36 cellular contexts compared by ENCODE assay signal in genomic region chr1:156924478-156925153, GRCh38. TPM values are rescaled to one million over a fixed set of nuclear protein-coding genes. Genes with fewer than 3 reads are reported as not detected.
DNase-seq lines count a peak whose midpoint lies in the region; ATAC-seq and TF ChIP-seq lines count a peak whose summit lies in the region.
"Had no signal": no experiment of that assay in that cellular context is flagged by ENCODE, and none has a peak within 500 bp of the region (broad histone marks: within the 10 kb centered on the region; RNA-seq: fewer than 3 reads in every experiment).

No MANE protein-coding gene starts in this region.

- ATAC-seq in Right ventricle myocardium superior (ENCODE audit: poor library complexity) (no peak), left ventricle myocardium superior (no peak), WTC11 (no peak)
- ATAC-seq: A549; activated CD4-positive, alpha-beta T cell treated with anti-CD3 and anti-CD28 coated beads for 36 hours; activated CD8-positive, alpha-beta T cell treated with anti-CD3 and anti-CD28 coated beads for 36 hours; esophagus mucosa; HCT116; stimulated activated naive CD8-positive, alpha-beta T cell treated with anti-CD3 and anti-CD28 coated beads, Interleukin-15, amount 100 ng/mL, for 72 hours had no signal

- POLR2A ChIA-PET in WTC11 (lab: Charles Lee), result interaction anchor here (0.7 to 1.2 kb wide), 3 partner anchors 11 to 231 kb away, joined by 3 to 4 read pairs (median 3); no protein-coding TSS in a partner anchor
- POLR2A ChIA-PET in GM10248 (lab: Yijun Ruan, JAX), result no interaction called here

- H3K27me3 Mint-ChIP-seq in WTC11 (ENCODE audit: low read depth), result peaks cover 100% of the 10 kb centered on the region

- no peak overlapping the region for H3K27ac Mint-ChIP-seq in WTC11
- H3K27ac Mint-ChIP-seq: activated CD4-positive, alpha-beta T cell treated with anti-CD3 and anti-CD28 coated beads for 36 hours; activated CD8-positive, alpha-beta T cell treated with anti-CD3 and anti-CD28 coated beads for 36 hours; activated T-helper 1 cell treated with anti-CD3 and anti-CD28 coated beads, Interleukin-12 subunit alpha, Interleukin-12 subunit beta, Interleukin-2, Interleukin-4 antibody, amounts not matched to agents 30 ng/mL and 10 ng/mL and 1 ng/mL, durations not matched to agents 14 hours and 24 hours and 36 hours; CD4-positive, alpha-beta memory T cell; dendritic cell treated with granulocyte-macrophage colony-stimulating factor and Interleukin-4, amounts not matched to agents 40 ng/mL and 50 ng/mL, for 4 days; progenitor cell of endocrine pancreas; stimulated activated naive CD8-positive, alpha-beta T cell treated with anti-CD3 and anti-CD28 coated beads, Interleukin-15, amount 100 ng/mL, for 72 hours; T-helper 2 cell treated with Interferon-gamma antibody and Interleukin-4, amounts not matched to agents 5 μg/mL and 100 μg/mL, for 36 hours had no signal

- H3K36me3 Mint-ChIP-seq in WTC11, result no peaks in the 10 kb centered on the region
- H3K36me3 Mint-ChIP-seq: CD4-positive, alpha-beta memory T cell had no signal

- no peak overlapping the region for H3K23ac ChIP-seq in trophoblast cell (ENCODE audit: low read length)
- H3K23ac ChIP-seq in mesenchymal stem cell (ENCODE audit: low read length in 2 of 2), result no peak overlapping the region

- H4K91ac ChIP-seq in trophoblast cell (ENCODE audit: low read depth, low read length), result no peak overlapping the region
- H4K91ac ChIP-seq in mesenchymal stem cell (ENCODE audit: low read length), result no peak overlapping the region

- H4K8ac ChIP-seq in trophoblast cell (ENCODE audit: low read depth, low read length) (no peak overlapping the region), mesenchymal stem cell (ENCODE audit: low read length) (no peak overlapping the region)

- H3K36me3 ChIP-seq in trophoblast cell (ENCODE audit: control insufficient read depth in 1 of 2, insufficient read depth in 2 of 2, low read length in 2 of 2), result no peaks in the 10 kb centered on the region
- H3K36me3 ChIP-seq in mesenchymal stem cell (ENCODE audit: control insufficient read depth in 1 of 2, insufficient read depth in 2 of 2, low read depth in 1 of 2, low read length in 2 of 2), result no peaks in the 10 kb centered on the region
- H3K36me3 ChIP-seq: adrenal gland, Peyer's patch, spleen, vagina had no signal

- DNase-seq in Right ventricle myocardium superior, result peak; percentile 21
- no peak for DNase-seq in left ventricle myocardium superior
- DNase-seq in WTC11 (ENCODE audit: low spot score), result no peak
- no peak for DNase-seq in trophoblast cell
- no peak for DNase-seq in mesenchymal stem cell
- no peak for DNase-seq in GM10248 (ENCODE audit: extremely low spot score)
- no peak for DNase-seq in DMS53 (lab: John Stamatoyannopoulos, UW)
- DNase-seq: activated CD4-positive, alpha-beta T cell treated with anti-CD3 and anti-CD28 coated beads for 36 hours; activated CD8-positive, alpha-beta memory T cell treated with anti-CD3 and anti-CD28 coated beads, Interleukin-2, amount 50 U/mL, for 48 hours; activated CD8-positive, alpha-beta T cell treated with anti-CD3 and anti-CD28 coated beads for 36 hours; activated naive CD4-positive, alpha-beta T cell treated with Interleukin-2 at 50 U/mL for 16 hours; adrenal gland; CD4-positive, alpha-beta memory T cell; glutamatergic neuron; NCI-H1092 treated with DMSO at 0.1 percent for 48 hours; NCI-H1930; NCI-H2171 treated with DMSO at 0.1 percent for 48 hours; NCI-H510A treated with DMSO at 0.1 percent for 48 hours; Peyer's patch; SIG-M5; spleen; stimulated activated CD4-positive, alpha-beta T cell treated with anti-CD3 and anti-CD28 coated beads, Interleukin-2, amount 100 ng/mL, for 24 hours; stimulated activated naive CD8-positive, alpha-beta T cell treated with anti-CD3 and anti-CD28 coated beads, Interleukin-15, amount 100 ng/mL, for 72 hours had no signal

- H3K14ac ChIP-seq in trophoblast cell (ENCODE audit: low read length), result no peak overlapping the region
- peak overlapping the region in 1 of 2 experiments; percentile 49 for H3K14ac ChIP-seq in mesenchymal stem cell (ENCODE audit: low read length in 2 of 2)

- no peaks in the 10 kb centered on the region for H3K79me2 ChIP-seq in trophoblast cell (ENCODE audit: control insufficient read depth, insufficient read depth, low read length, poor library complexity)

- H3K4ac ChIP-seq in trophoblast cell (ENCODE audit: low read depth, low read length), result no peak overlapping the region
- H3K4ac ChIP-seq in mesenchymal stem cell (ENCODE audit: low read depth in 1 of 2, low read length in 2 of 2), result no peak overlapping the region

- H3K27me3 ChIP-seq in trophoblast cell (ENCODE audit: insufficient read depth, low read length), result peaks cover 68% of the 10 kb centered on the region
- H3K27me3 ChIP-seq in mesenchymal stem cell (ENCODE audit: control insufficient read depth in 1 of 2, insufficient read depth in 1 of 2, low read length in 2 of 2), result peaks cover 83 to 86% of the 10 kb centered on the region in 2 experiments

- intact Hi-C loops in Right ventricle myocardium superior (cut with DNase I) (loop anchor here (5.0 kb wide), 1 partner anchor 32 kb away; the partner anchor contains the start of gene PEAR1), left ventricle myocardium superior (cut with micrococcal nuclease) (no loop called here)

- H2BK5ac ChIP-seq in trophoblast cell (ENCODE audit: low read depth, low read length, poor library complexity) (no peak overlapping the region), mesenchymal stem cell (ENCODE audit: low read depth, low read length, poor library complexity, severe bottlenecking) (no peak overlapping the region)

- peak overlapping the region; percentile 72 for H3K4me3 Mint-ChIP-seq in WTC11
- H3K4me3 Mint-ChIP-seq: activated CD4-positive, alpha-beta T cell treated with anti-CD3 and anti-CD28 coated beads for 36 hours; activated CD8-positive, alpha-beta T cell treated with anti-CD3 and anti-CD28 coated beads for 36 hours; activated T-helper 1 cell treated with anti-CD3 and anti-CD28 coated beads, Interleukin-12 subunit alpha, Interleukin-12 subunit beta, Interleukin-2, Interleukin-4 antibody, amounts not matched to agents 30 ng/mL and 10 ng/mL and 1 ng/mL, durations not matched to agents 14 hours and 24 hours and 36 hours; central memory CD8-positive, alpha-beta T cell; dendritic cell treated with granulocyte-macrophage colony-stimulating factor and Interleukin-4, amounts not matched to agents 40 ng/mL and 50 ng/mL, for 4 days; T-helper 2 cell treated with Interferon-gamma antibody and Interleukin-4, amounts not matched to agents 5 μg/mL and 100 μg/mL, for 36 hours had no signal

- H2AFZ ChIP-seq in trophoblast cell (ENCODE audit: insufficient read depth, low read length, poor library complexity), result no peak overlapping the region
- no peak overlapping the region for H2AFZ ChIP-seq in mesenchymal stem cell (ENCODE audit: low read depth, low read length)

- H2BK12ac ChIP-seq in trophoblast cell (ENCODE audit: low read length) (no peak overlapping the region), mesenchymal stem cell (ENCODE audit: low read length in 2 of 2) (no peak overlapping the region)

- peak overlapping the region; percentile 47 for H3K4me3 ChIP-seq in iPS-18c (ENCODE audit: insufficient read depth, low read depth, low read length)
- H3K4me3 ChIP-seq in trophoblast cell (ENCODE audit: low read depth, low read length), result no peak overlapping the region
- H3K4me3 ChIP-seq in mesenchymal stem cell (ENCODE audit: insufficient read depth in 1 of 2, low read depth in 1 of 2, low read length in 2 of 2), result no peak overlapping the region
- H3K4me3 ChIP-seq: A549, vagina had no signal

- CTCF ChIA-PET in WTC11 (lab: Charles Lee) (interaction anchor here (0.8 to 11.9 kb wide), 28 partner anchors 10 to 300 kb away, joined by 3 to 233 read pairs (median 6); partner anchors contain the start of genes CRABP2, HDGF, INSRR and NTRK1), GM10248 (lab: Yijun Ruan, JAX) (interaction anchor here (1.1 to 3.2 kb wide), 3 partner anchors 14 to 65 kb away, joined by 3 to 13 read pairs (median 7); partner anchors contain the start of gene NTRK1)

- H3K9ac ChIP-seq in trophoblast cell (ENCODE audit: low read length), result no peak overlapping the region
- H3K9ac ChIP-seq in mesenchymal stem cell (ENCODE audit: low read length), result no peak overlapping the region

- H3K9me3 Mint-ChIP-seq in WTC11, result no peaks in the 10 kb centered on the region
- H3K9me3 Mint-ChIP-seq: activated CD8-positive, alpha-beta T cell treated with anti-CD3 and anti-CD28 coated beads for 36 hours; activated T-helper 1 cell treated with anti-CD3 and anti-CD28 coated beads, Interleukin-12 subunit alpha, Interleukin-12 subunit beta, Interleukin-2, Interleukin-4 antibody, amounts not matched to agents 30 ng/mL and 10 ng/mL and 1 ng/mL, durations not matched to agents 14 hours and 24 hours and 36 hours; central memory CD8-positive, alpha-beta T cell; dendritic cell treated with granulocyte-macrophage colony-stimulating factor and Interleukin-4, amounts not matched to agents 40 ng/mL and 50 ng/mL, for 4 days; stimulated activated naive CD8-positive, alpha-beta T cell treated with anti-CD3 and anti-CD28 coated beads, Interleukin-15, amount 100 ng/mL, for 72 hours; T-helper 2 cell treated with Interferon-gamma antibody and Interleukin-4, amounts not matched to agents 5 μg/mL and 100 μg/mL, for 36 hours had no signal

- H3K4me1 ChIP-seq in trophoblast cell (ENCODE audit: control insufficient read depth in 1 of 2, insufficient read depth in 2 of 2, low read length in 2 of 2) (peaks cover 11% of the 10 kb centered on the region in 2 experiments), mesenchymal stem cell (ENCODE audit: control insufficient read depth, insufficient read depth, low read depth, low read length) (peaks cover 32% of the 10 kb centered on the region)

- no peak overlapping the region for H4K12ac ChIP-seq in trophoblast cell (ENCODE audit: low read depth, low read length)

- H3K4me2 ChIP-seq in trophoblast cell (ENCODE audit: low read length) (peak overlapping the region; percentile 22), mesenchymal stem cell (ENCODE audit: low read length, poor library complexity, severe bottlenecking) (no peak overlapping the region)
- H3K4me2 ChIP-seq: A549 had no signal

- peaks cover 25% of the 10 kb centered on the region for H3K4me1 Mint-ChIP-seq in WTC11

- H2AK5ac ChIP-seq in trophoblast cell (ENCODE audit: low read length) (no peak overlapping the region), mesenchymal stem cell (ENCODE audit: low read length, severe bottlenecking) (no peak overlapping the region)

- no peak overlapping the region for H2BK15ac ChIP-seq in mesenchymal stem cell (ENCODE audit: low read depth, poor library complexity, severe bottlenecking)

- H3K9me3 ChIP-seq in iPS-18c (ENCODE audit: control insufficient read depth, insufficient read depth, low read length) (peaks cover 2% of the 10 kb centered on the region), trophoblast cell (ENCODE audit: insufficient read depth, low read depth, low read length) (peaks cover 4% of the 10 kb centered on the region), mesenchymal stem cell (ENCODE audit: control insufficient read depth, low read length) (no peaks in the 10 kb centered on the region)
- H3K9me3 ChIP-seq: A549, adrenal gland, Peyer's patch, spleen, vagina had no signal

- no peak overlapping the region for H3K18ac ChIP-seq in trophoblast cell (ENCODE audit: low read length)
- H3K18ac ChIP-seq in mesenchymal stem cell (ENCODE audit: low read depth in 1 of 2, low read length in 2 of 2), result no peak overlapping the region

- H3K79me1 ChIP-seq in trophoblast cell (ENCODE audit: low read length) (no peaks in the 10 kb centered on the region), mesenchymal stem cell (replicated peaks; ENCODE audit: low read length, poor library complexity, severe bottlenecking) (no peaks in the 10 kb centered on the region)

- no peak overlapping the region for H3K27ac ChIP-seq in trophoblast cell (ENCODE audit: low read depth, low read length)
- no peak overlapping the region for H3K27ac ChIP-seq in mesenchymal stem cell (ENCODE audit: low read length, poor library complexity, severe bottlenecking)
- H3K27ac ChIP-seq: A549, adrenal gland, Peyer's patch, spleen, vagina had no signal

- no CpG with 5 or more reads among the region's 22 CpGs for WGBS in trophoblast cell (ENCODE audit: extremely low coverage, insufficient coverage, insufficient read length)
- WGBS in mesenchymal stem cell, result 39% methylated on average over 10 of the region's 22 CpGs

- H2BK120ac ChIP-seq in trophoblast cell (ENCODE audit: insufficient read depth, low read length, poor library complexity) (no peak overlapping the region), mesenchymal stem cell (ENCODE audit: low read depth, low read length) (no peak overlapping the region)

- no peak for TF ChIP-seq CTCF in WTC11 (IDR thresholded peaks at IDR 0.05)
- no peak for TF ChIP-seq CTCF in GM10248 (IDR thresholded peaks at IDR 0.05; ENCODE audit: control extremely low read depth, extremely low read depth, low read depth, missing control alignments)

RNA-seq across cellular contexts. Expression of gene LRRC71, which starts 4.2 kb away (rescaled TPM):
- total RNA-seq in Right ventricle myocardium superior (not detected), left ventricle myocardium superior (0.17 TPM), WTC11 (2021) (0.18 to 0.30 TPM (median 0.22 TPM) in 3 replicates)
- polyA plus RNA-seq in trophoblast cell (2013), result 0.04 and 0.16 TPM in 2 replicates
- 0.03 TPM for polyA plus RNA-seq in mesenchymal stem cell (2013, experiment 1 of 2)
- 0.05 TPM for polyA plus RNA-seq in mesenchymal stem cell (2013, experiment 2 of 2)
- total RNA-seq: activated CD4-positive, alpha-beta T cell treated with anti-CD3 and anti-CD28 coated beads for 36 hours; activated CD8-positive, alpha-beta T cell treated with anti-CD3 and anti-CD28 coated beads for 36 hours; activated T-helper 1 cell treated with anti-CD3 and anti-CD28 coated beads, Interleukin-12 subunit alpha, Interleukin-12 subunit beta, Interleukin-2, Interleukin-4 antibody, amounts not matched to agents 30 ng/mL and 10 ng/mL and 1 ng/mL, durations not matched to agents 14 hours and 24 hours and 36 hours; CD4-positive, alpha-beta memory T cell; esophagus mucosa; fibroblast of villous mesenchyme; M059J; myocyte; Peyer's patch; progenitor cell of endocrine pancreas; vagina had no signal
- polyA plus RNA-seq: CD4-positive, alpha-beta memory T cell had no signal

RNA-seq across cellular contexts. Expression of gene PEAR1, which starts 31.1 kb away (rescaled TPM):
- 6.7 TPM for total RNA-seq in Right ventricle myocardium superior
- total RNA-seq in left ventricle myocardium superior, result 8.2 TPM
- total RNA-seq in WTC11 (2021), result 0.89 to 1.6 TPM (median 1.0 TPM) in 3 replicates
- 16.1 and 16.6 TPM in 2 replicates for polyA plus RNA-seq in trophoblast cell (2013)
- polyA plus RNA-seq in mesenchymal stem cell (2013, experiment 1 of 2), result 20.5 TPM
- 20.1 TPM for polyA plus RNA-seq in mesenchymal stem cell (2013, experiment 2 of 2)
- total RNA-seq: activated CD4-positive, alpha-beta T cell treated with anti-CD3 and anti-CD28 coated beads for 36 hours; progenitor cell of endocrine pancreas had no signal
- polyA plus RNA-seq: CD4-positive, alpha-beta memory T cell had no signal
